In the genomic region with DNA sequence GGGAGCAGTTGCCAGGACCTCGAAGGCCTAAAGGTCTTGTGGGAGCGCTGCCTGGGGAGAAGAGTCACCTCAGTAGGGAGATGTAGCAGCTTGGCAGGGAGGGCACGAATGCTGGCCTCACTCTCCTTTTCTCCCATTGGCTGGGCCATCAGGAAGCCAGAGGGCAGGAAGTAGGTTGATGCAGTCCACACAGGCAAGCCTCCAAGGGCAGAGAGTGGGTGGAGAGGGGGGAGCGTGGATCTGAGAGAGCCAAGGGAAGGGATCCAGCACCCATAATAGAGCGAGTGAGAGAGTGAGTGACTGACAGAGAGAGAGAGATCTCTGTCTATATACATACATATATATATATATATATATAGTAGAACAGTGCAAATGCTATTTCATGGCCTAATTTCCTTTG, we compare ENCODE assay signal across 21 cellular contexts.
"Had no signal": no experiment of that assay in that cellular context is flagged by ENCODE, and none has a peak within 500 bp of the region (broad histone marks: within the 10 kb centered on the region; RNA-seq: fewer than 3 reads in every experiment).

No MANE protein-coding gene starts in this region.

- H3K36me3 ChIP-seq: left lung, prostate gland, sigmoid colon, stomach, thoracic aorta, transverse colon had no signal

- ATAC-seq: left lung; stimulated activated naive B cell treated with anti-CD40 and anti-IgM and Interleukin-4, amounts not matched to agents 10 μg/mL and 1 μg/mL and 100 μg/mL, for 72 hours had no signal

- H3K27me3 ChIP-seq: left lung, sigmoid colon, stomach, transverse colon had no signal

- H3K9me3 ChIP-seq: left lung, prostate gland, sigmoid colon, stomach, thoracic aorta, transverse colon had no signal

- DNase-seq: cerebellar nuclear complex; dermis blood vessel endothelial cell; foreskin melanocyte; head of caudate nucleus; islet precursor cell; left lung; mesendoderm; naive B cell; retina; sigmoid colon; stimulated activated CD4-positive, alpha-beta T cell treated with anti-CD3 and anti-CD28 coated beads, Interleukin-2, amount 100 ng/mL, for 24 hours; stimulated activated CD4-positive, alpha-beta T cell treated with anti-CD3 and anti-CD28 coated beads, Interleukin-4, amount 100 ng/mL, for 4 hours; stimulated activated naive B cell treated with anti-CD40 and anti-IgM and Interleukin-4, amounts not matched to agents 10 μg/mL and 1 μg/mL and 100 μg/mL, for 72 hours; stomach; substantia nigra; transverse colon had no signal

- H3K4me3 ChIP-seq: left lung, lung, prostate gland, sigmoid colon, skin epidermis, stomach, thoracic aorta, transverse colon had no signal

- H3K27ac ChIP-seq: left lung, parathyroid adenoma, prostate gland, sigmoid colon, skin epidermis, stomach, thoracic aorta had no signal

- H3K4me1 ChIP-seq: left lung, parathyroid adenoma, prostate gland, sigmoid colon had no signal
